In the genomic region with DNA sequence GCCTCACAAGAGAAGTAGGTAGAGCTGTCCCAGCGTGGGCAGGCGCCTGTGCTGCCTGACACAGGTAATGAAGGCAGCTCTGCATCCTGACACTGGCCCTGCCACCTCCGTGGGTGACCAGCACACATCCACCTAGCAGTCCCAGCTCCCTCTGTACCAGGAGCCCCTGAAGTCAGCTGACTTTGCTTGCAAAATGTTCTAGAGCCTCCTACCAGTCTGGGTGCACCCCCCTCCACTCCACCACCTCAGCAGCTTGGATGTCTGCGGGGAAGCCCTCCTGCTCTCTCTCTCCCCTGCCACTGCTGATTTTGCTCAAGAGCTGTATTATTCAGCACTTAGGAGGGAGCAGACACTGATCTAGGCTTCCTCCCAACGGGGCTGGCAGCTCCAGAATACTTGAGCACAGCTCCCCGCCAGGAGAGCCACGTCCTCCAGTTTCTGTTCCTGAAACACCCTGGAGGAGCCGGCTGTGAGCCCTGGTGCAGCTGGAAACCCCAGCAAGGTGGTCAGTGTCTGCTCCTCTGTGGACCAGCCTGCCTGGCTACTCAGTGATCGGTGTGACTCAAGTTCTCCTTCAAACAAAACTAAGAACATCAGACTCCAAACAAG, we compare ENCODE assay signal across 6 cellular contexts. TPM values are rescaled to one million over a fixed set of nuclear protein-coding genes. Genes with fewer than 3 reads are reported as not detected.
DNase-seq lines count a peak whose midpoint lies in the region; TF ChIP-seq lines count a peak whose summit lies in the region.

No MANE protein-coding gene starts in this region.

- no peaks in the 10 kb centered on the region for H4K20me1 ChIP-seq in KMS-11 (ENCODE audit: insufficient read depth)

- H3K36me3 Mint-ChIP-seq in activated naive CD8-positive, alpha-beta T cell = no peaks in the 10 kb centered on the region

- H2BK15ac ChIP-seq in mesendoderm (replicated peaks; ENCODE audit: low read depth) = no peak overlapping the region

- WGBS in mesendoderm (ENCODE audit: extremely low coverage, insufficient coverage, low lambda C conversion rate) = no CpG with 5 or more reads among the region's 9 CpGs

- H3K9me3 Mint-ChIP-seq in activated naive CD8-positive, alpha-beta T cell (ENCODE audit: low read depth) = no peaks in the 10 kb centered on the region

- H3K27ac ChIP-seq in KMS-11 = no peak overlapping the region; the same call in 1 of the 2 replicates
- no peak overlapping the region for H3K27ac ChIP-seq in mesendoderm (ENCODE audit: low read depth, low read length)

- no peaks in the 10 kb centered on the region for H3K36me3 ChIP-seq in KMS-11 (ENCODE audit: insufficient read depth)
- H3K36me3 ChIP-seq in mesendoderm (ENCODE audit: control insufficient read depth, insufficient read depth, low read length) = no peaks in the 10 kb centered on the region

- H3K4me1 ChIP-seq in KMS-11 (ENCODE audit: low read depth, poor library complexity, severe bottlenecking) (peaks cover 46% of the 10 kb centered on the region), mesendoderm (ENCODE audit: control insufficient read depth, low read depth, low read length) (no peaks in the 10 kb centered on the region)

- H3K4me3 ChIP-seq in KMS-11 (IDR thresholded peaks at IDR 0.05; ENCODE audit: insufficient read depth, low read depth, low read length) = no peak overlapping the region
- H3K4me3 ChIP-seq in mesendoderm (ENCODE audit: low read length) = peak overlapping the region; percentile 79

- no peak overlapping the region for H2BK120ac ChIP-seq in mesendoderm (ENCODE audit: low read depth, low read length)

- H3K56ac ChIP-seq in mesendoderm (ENCODE audit: low read length) = peak overlapping the region; percentile 86

- H3K18ac ChIP-seq in mesendoderm (ENCODE audit: low read length) = no peak overlapping the region

- DNase-seq in mesendoderm = no peak
- no peak for DNase-seq in DMS153 treated with DMSO at 0.1 percent for 48 hours (lab: John Stamatoyannopoulos, UW; ENCODE audit: unreplicated experiment)
- DNase-seq in NCI-H1417 treated with DMSO at 0.1 percent for 48 hours (lab: John Stamatoyannopoulos, UW) = no peak
- DNase-seq in foreskin melanocyte = no peak

- H2BK5ac ChIP-seq in mesendoderm (ENCODE audit: low read length) = no peak overlapping the region

- H3K4ac ChIP-seq in mesendoderm (ENCODE audit: low read depth, low read length) = no peak overlapping the region

- no peak overlapping the region for H4K5ac ChIP-seq in mesendoderm (ENCODE audit: low read length)

- H3K9ac ChIP-seq in KMS-11 (peak overlapping the region; percentile 57; the same call in 1 of the 2 replicates), mesendoderm (ENCODE audit: low read length) (peak overlapping the region; percentile 80)

- H3K27me3 Mint-ChIP-seq in activated naive CD8-positive, alpha-beta T cell = no peaks in the 10 kb centered on the region

- peak overlapping the region; percentile 54 for H2AFZ ChIP-seq in KMS-11 (ENCODE audit: low read depth)

- peaks cover 18% of the 10 kb centered on the region for H3K79me1 ChIP-seq in mesendoderm (ENCODE audit: low read length)

- no peak overlapping the region for H4K8ac ChIP-seq in mesendoderm (ENCODE audit: low read depth, low read length)

- H3K27ac Mint-ChIP-seq in activated naive CD8-positive, alpha-beta T cell = peak overlapping the region; percentile 94

- H3K23ac ChIP-seq in mesendoderm (ENCODE audit: low read length) = no peak overlapping the region

- no peak overlapping the region for H2AK5ac ChIP-seq in mesendoderm (ENCODE audit: low read length)

- peak overlapping the region; percentile 97 for H3K4me2 ChIP-seq in KMS-11
- peak overlapping the region; percentile 85 for H3K4me2 ChIP-seq in mesendoderm (ENCODE audit: low read length)

- peaks cover 45% of the 10 kb centered on the region for H3K4me1 Mint-ChIP-seq in activated naive CD8-positive, alpha-beta T cell (ENCODE audit: low read depth)

- peaks cover 41% of the 10 kb centered on the region; the same call in 1 of the 2 replicates for H3K79me2 ChIP-seq in KMS-11 (ENCODE audit: insufficient read depth, low read depth)
- H3K79me2 ChIP-seq in mesendoderm (ENCODE audit: control insufficient read depth, insufficient read depth, low read length) = peaks cover 8% of the 10 kb centered on the region

- no peak for TF ChIP-seq CTCF in KMS-11 (conservative IDR thresholded peaks at IDR 0.05; ENCODE audit: low read depth, low read length)

- H3K4me3 Mint-ChIP-seq in activated naive CD8-positive, alpha-beta T cell = peak overlapping the region; percentile 94

- no peaks in the 10 kb centered on the region for H3K27me3 ChIP-seq in KMS-11 (ENCODE audit: insufficient read depth, low read depth)
- H3K27me3 ChIP-seq in mesendoderm (ENCODE audit: insufficient read depth, low read length, poor library complexity) = no peaks in the 10 kb centered on the region

RNA-seq across cellular contexts. Expression of a gene that starts 1.0 kb away (rescaled TPM):
- polyA plus RNA-seq in mesendoderm (2013, experiment 1 of 2) = 16.0 TPM
- 17.0 TPM for polyA plus RNA-seq in mesendoderm (2013, experiment 2 of 2)

RNA-seq across cellular contexts. Expression of a gene that starts 1.1 kb away (rescaled TPM):
- polyA plus RNA-seq in mesendoderm (2013, experiment 1 of 2) = 71.4 TPM
- polyA plus RNA-seq in mesendoderm (2013, experiment 2 of 2) = 64.6 TPM

RNA-seq across cellular contexts. Expression of a gene that starts 18.9 kb away (rescaled TPM):
- polyA plus RNA-seq in mesendoderm (2013, experiment 1 of 2) = 1.3 TPM
- 1.3 TPM for polyA plus RNA-seq in mesendoderm (2013, experiment 2 of 2)

RNA-seq across cellular contexts. Expression of a gene that starts 42.3 kb away (rescaled TPM):
- 73.3 TPM for polyA plus RNA-seq in mesendoderm (2013, experiment 1 of 2)
- 73.9 TPM for polyA plus RNA-seq in mesendoderm (2013, experiment 2 of 2)

RNA-seq across cellular contexts. Expression of a gene that starts 54.3 kb away (rescaled TPM):
- polyA plus RNA-seq in mesendoderm (2013, experiment 1 of 2) = 78.8 TPM
- polyA plus RNA-seq in mesendoderm (2013, experiment 2 of 2) = 83.5 TPM
